In genomic region chr3:49802719-49803463, GRCh38 we compare ENCODE assay signal across 1 cellular context.
TF ChIP-seq lines count a peak whose summit lies in the region.

Gene INKA1, plus strand, starts transcription at chr3:49803261. Its CDS starts 132 bp downstream, at chr3:49803393.

TF ChIP-seq in HepG2, 621 proteins besides CTCF, POLR2A, EP300 and RAD21 (continued from another document and continues in another):
- peak; percentile 54; the same call in 1 of the 2 replicates for TF ChIP-seq TFDP1 (CRISPR knock-in tag; IDR thresholded peaks at IDR 0.05; ENCODE audit: borderline replicate concordance)
- no peak for TF ChIP-seq ELF4 (CRISPR knock-in tag; IDR thresholded peaks at IDR 0.05; ENCODE audit: borderline replicate concordance)
- peak; percentile 60 for TF ChIP-seq THAP11 (CRISPR knock-in tag; IDR thresholded peaks at IDR 0.05)
- peak; percentile 32 for TF ChIP-seq AGO1 (IDR thresholded peaks at IDR 0.05; ENCODE audit: low read depth, low read length, poor library complexity, severe bottlenecking)
- TF ChIP-seq SRSF9 (IDR thresholded peaks at IDR 0.05; ENCODE audit: borderline replicate concordance, insufficient read depth, low read depth, low read length, poor library complexity, severe bottlenecking): no peak
- TF ChIP-seq SPEN (CRISPR knock-in tag; IDR thresholded peaks at IDR 0.05; ENCODE audit: low read depth): peak; percentile 40
- peak; percentile 45 for TF ChIP-seq CBX1 (IDR thresholded peaks at IDR 0.05; ENCODE audit: low read depth)
- no peak for TF ChIP-seq RORA (CRISPR knock-in tag; IDR thresholded peaks at IDR 0.05)
- TF ChIP-seq ZFP41 (CRISPR knock-in tag; IDR thresholded peaks at IDR 0.05; ENCODE audit: borderline replicate concordance): no peak
- TF ChIP-seq KAT2B (IDR thresholded peaks at IDR 0.05; ENCODE audit: borderline replicate concordance, low read depth, low read length): no peak
- TF ChIP-seq ELF3 (CRISPR knock-in tag; IDR thresholded peaks at IDR 0.05): peak; percentile 49
- no peak for TF ChIP-seq ZSCAN12 (CRISPR knock-in tag; IDR thresholded peaks at IDR 0.05)
- peak; percentile 39; the same call in 1 of the 2 replicates for TF ChIP-seq CBX5 (CRISPR knock-in tag; IDR thresholded peaks at IDR 0.05; ENCODE audit: borderline replicate concordance)
- no peak for TF ChIP-seq ZNF333 (CRISPR knock-in tag; IDR thresholded peaks at IDR 0.05; ENCODE audit: borderline replicate concordance)
- TF ChIP-seq MEIS2 (CRISPR knock-in tag; IDR thresholded peaks at IDR 0.05): 0 out of 2 replicates have a peak, but pooled peaks have one; percentile 24
- no peak for TF ChIP-seq USF2 (IDR thresholded peaks at IDR 0.05; ENCODE audit: low read depth, low read length)
- 0 out of 2 replicates have a peak, but pooled peaks have one; percentile 3 for TF ChIP-seq USF2 (CRISPR knock-in tag; IDR thresholded peaks at IDR 0.05; ENCODE audit: borderline replicate concordance)
- TF ChIP-seq ZNF713 (CRISPR knock-in tag; IDR thresholded peaks at IDR 0.05): 0 out of 2 replicates have a peak, but pooled peaks have one; percentile 52
- peak; percentile 74; the same call in 1 of the 2 replicates for TF ChIP-seq KAT8 (CRISPR knock-in tag; IDR thresholded peaks at IDR 0.05)
- TF ChIP-seq MYPOP (CRISPR knock-in tag; IDR thresholded peaks at IDR 0.05): peak; percentile 24; the same call in 1 of the 2 replicates
- TF ChIP-seq ZNF792 (CRISPR knock-in tag; IDR thresholded peaks at IDR 0.05): no peak
- no peak for TF ChIP-seq ZBTB8A (CRISPR knock-in tag; IDR thresholded peaks at IDR 0.05; ENCODE audit: borderline replicate concordance, low read depth)
- peak; percentile 67; the same call in 1 of the 2 replicates for TF ChIP-seq KMT2A (CRISPR knock-in tag; IDR thresholded peaks at IDR 0.05)
- TF ChIP-seq ZNF280D (CRISPR knock-in tag; IDR thresholded peaks at IDR 0.05): peak; percentile 70; the same call in 1 of the 2 replicates
- TF ChIP-seq PLSCR1 (CRISPR knock-in tag; IDR thresholded peaks at IDR 0.05; ENCODE audit: borderline replicate concordance): no peak
- no peak for TF ChIP-seq ZNF766 (CRISPR knock-in tag; IDR thresholded peaks at IDR 0.05; ENCODE audit: borderline replicate concordance)
- peak; percentile 79; the same call in 1 of the 2 replicates for TF ChIP-seq ZNF451 (CRISPR knock-in tag; IDR thresholded peaks at IDR 0.05)
- TF ChIP-seq SMAD1 (CRISPR knock-in tag; IDR thresholded peaks at IDR 0.05; ENCODE audit: borderline replicate concordance, low read depth): peak; percentile 97; the same call in 1 of the 2 replicates
- TF ChIP-seq BCL6 (CRISPR knock-in tag; IDR thresholded peaks at IDR 0.05): peak; percentile 59; the same call in 1 of the 2 replicates
- peak; percentile 76; the same call in 1 of the 2 replicates for TF ChIP-seq SAFB2 (CRISPR knock-in tag; IDR thresholded peaks at IDR 0.05; ENCODE audit: borderline replicate concordance, low read depth)
- TF ChIP-seq SETDB1 (CRISPR knock-in tag; IDR thresholded peaks at IDR 0.05; ENCODE audit: borderline replicate concordance): no peak
- no peak for TF ChIP-seq SP1 (IDR thresholded peaks at IDR 0.05)
- peak; percentile 61; the same call in 1 of the 2 replicates for TF ChIP-seq SP1 (CRISPR knock-in tag; IDR thresholded peaks at IDR 0.05)
- TF ChIP-seq KDM5A (IDR thresholded peaks at IDR 0.05; ENCODE audit: borderline replicate concordance, low read length): 0 out of 2 replicates have a peak, but pooled peaks have one; percentile 17
- TF ChIP-seq ZNF598 (CRISPR knock-in tag; IDR thresholded peaks at IDR 0.05; ENCODE audit: borderline replicate concordance): 0 out of 2 replicates have a peak, but pooled peaks have one; percentile 19
- TF ChIP-seq BRD4 (CRISPR knock-in tag; IDR thresholded peaks at IDR 0.05): no peak
- peak; percentile 61; the same call in 1 of the 2 replicates for TF ChIP-seq CBFB (CRISPR knock-in tag; IDR thresholded peaks at IDR 0.05)
- peak; percentile 51; the same call in 1 of the 2 replicates for TF ChIP-seq ZMYM4 (CRISPR knock-in tag; IDR thresholded peaks at IDR 0.05)
- TF ChIP-seq RXRA (CRISPR knock-in tag; IDR thresholded peaks at IDR 0.05): peak; percentile 67; the same call in 1 of the 2 replicates
- peak; percentile 50 for TF ChIP-seq TGIF2 (CRISPR knock-in tag; IDR thresholded peaks at IDR 0.05)
- no peak for TF ChIP-seq ZFYVE20 (CRISPR knock-in tag; IDR thresholded peaks at IDR 0.05; ENCODE audit: borderline replicate concordance, low read depth)
- no peak for TF ChIP-seq LCORL (IDR thresholded peaks at IDR 0.05)
- peak; percentile 65; the same call in 1 of the 2 replicates for TF ChIP-seq LCORL (CRISPR knock-in tag; IDR thresholded peaks at IDR 0.05)
- TF ChIP-seq IRF9 (CRISPR knock-in tag; IDR thresholded peaks at IDR 0.05; ENCODE audit: borderline replicate concordance): no peak; the same call in 1 of the 2 replicates
- TF ChIP-seq RXRB (CRISPR knock-in tag; IDR thresholded peaks at IDR 0.05; ENCODE audit: borderline replicate concordance): peak; percentile 29; the same call in 1 of the 2 replicates
- TF ChIP-seq KIAA2018 (CRISPR knock-in tag; IDR thresholded peaks at IDR 0.05; ENCODE audit: borderline replicate concordance): no peak
- no peak for TF ChIP-seq PLRG1 (conservative IDR thresholded peaks at IDR 0.05)
